ENCODE assay signal across 8 cellular contexts in the genomic region with DNA sequence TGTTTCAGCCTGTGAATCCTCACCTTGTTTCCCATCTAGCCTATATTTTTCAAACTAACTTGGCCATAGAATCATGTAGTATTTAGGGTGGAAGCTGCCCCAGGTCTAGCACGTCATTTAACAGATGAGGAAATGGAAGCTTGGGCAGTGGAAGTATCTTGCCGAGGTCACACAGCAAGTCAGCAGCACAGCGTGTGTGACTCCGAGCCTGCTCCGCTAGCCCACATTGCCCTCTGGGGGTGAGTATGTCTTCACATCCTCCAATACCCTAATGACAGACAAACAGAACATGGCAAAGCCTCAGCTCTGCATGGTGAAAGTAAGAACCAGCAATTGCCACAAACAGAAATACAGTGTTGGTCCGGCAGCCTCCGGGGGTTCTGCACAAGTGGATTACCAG. TPM values are rescaled to one million over a fixed set of nuclear protein-coding genes. Genes with fewer than 3 reads are reported as not detected.
A peak's percentile ranks its signal among the peaks of the same experiment; 100 is the strongest.
DNase-seq lines count a peak whose midpoint lies in the region; ATAC-seq and TF ChIP-seq lines count a peak whose summit lies in the region.

No MANE protein-coding gene starts in this region.

- H3K27me3 ChIP-seq in endodermal cell (ENCODE audit: control insufficient read depth, insufficient read depth, low read length, poor library complexity, severe bottlenecking) (no peaks in the 10 kb centered on the region), osteoblast (ENCODE audit: insufficient read depth, low read length) (peaks cover 61% of the 10 kb centered on the region)

- H3K4me3 ChIP-seq in endodermal cell (ENCODE audit: low read length) (no peak overlapping the region), osteoblast (ENCODE audit: insufficient read depth, low read length) (no peak overlapping the region)

- DNase-seq in HuH-7.5 (ENCODE audit: low spot score) (peak; percentile 33), endodermal cell (peak; percentile 88), osteoblast (ENCODE audit: insufficient read length, low spot score, missing footprints) (no peak), NCI-H774 (lab: John Stamatoyannopoulos, UW) (no peak), G401 (ENCODE audit: low spot score) (no peak)
- DNase-seq in activated CD4-positive, CD25-positive, alpha-beta regulatory T cell (lab: John Stamatoyannopoulos, UW): peak in 3 of 4 experiments; percentile 27 to 31 (median 29)

- H3K4me1 Mint-ChIP-seq in endodermal cell: peaks cover 5% of the 10 kb centered on the region

- H3K9me3 Mint-ChIP-seq in endodermal cell: no peaks in the 10 kb centered on the region

- H3K4me3 Mint-ChIP-seq in endodermal cell: no peak overlapping the region

- 68 to 100% methylated on average over 1 to 7 of the region's 7 CpGs for WGBS in endodermal cell (ENCODE audit: insufficient coverage in 1 of 2, insufficient read length in 1 of 2), 2 experiments

- no peaks in the 10 kb centered on the region for H3K27me3 Mint-ChIP-seq in endodermal cell (ENCODE audit: insufficient read depth)

- no peak overlapping the region for H3K9ac ChIP-seq in endodermal cell (ENCODE audit: extremely low read depth, low read length, poor library complexity, severe bottlenecking)

- ATAC-seq in GM21825 (IDR thresholded peaks at IDR 0.05; ENCODE audit: unreplicated experiment): no peak

- no peak overlapping the region for H3K27ac Mint-ChIP-seq in endodermal cell

- H3K4me2 ChIP-seq in osteoblast (ENCODE audit: insufficient read depth, low read length): no peak overlapping the region

- no peaks in the 10 kb centered on the region for H3K79me2 ChIP-seq in osteoblast (ENCODE audit: insufficient read depth, low read length)

- H3K36me3 ChIP-seq in endodermal cell (ENCODE audit: control insufficient read depth, insufficient read depth, low read length): no peaks in the 10 kb centered on the region
- H3K36me3 ChIP-seq in osteoblast (ENCODE audit: insufficient read depth, low read length): no peaks in the 10 kb centered on the region

- H3K4me1 ChIP-seq in endodermal cell (ENCODE audit: control insufficient read depth, insufficient read depth, low read length) (peaks cover 9% of the 10 kb centered on the region), osteoblast (ENCODE audit: insufficient read depth, low read length) (no peaks in the 10 kb centered on the region)

- H3K9me3 ChIP-seq in endodermal cell (ENCODE audit: control insufficient read depth, low read length) (no peaks in the 10 kb centered on the region), osteoblast (ENCODE audit: low read depth, low read length) (no peaks in the 10 kb centered on the region)

- H3K36me3 Mint-ChIP-seq in endodermal cell (ENCODE audit: low read depth): no peaks in the 10 kb centered on the region

- in situ Hi-C loops in G401 (cut with HindIII; ENCODE audit: low sequenced_read_pairs): no loop called here

- H3K27ac ChIP-seq in endodermal cell (ENCODE audit: low read depth, low read length) (no peak overlapping the region), osteoblast (ENCODE audit: low read depth, low read length) (no peak overlapping the region)

- TF ChIP-seq CTCF in GM12873 (IDR thresholded peaks at IDR 0.05; ENCODE audit: insufficient read depth, low read depth, low read length, missing control alignments) (peak; percentile 79), endodermal cell (conservative IDR thresholded peaks at IDR 0.05) (peak; percentile 80), osteoblast (IDR thresholded peaks at IDR 0.05; ENCODE audit: extremely low read depth, low read depth, low read length) (peak; percentile 29)

- H4K20me1 ChIP-seq in osteoblast (ENCODE audit: insufficient read depth, low read length): no peaks in the 10 kb centered on the region

- H2AFZ ChIP-seq in osteoblast (ENCODE audit: low read length): no peak overlapping the region

RNA-seq across cellular contexts. Expression of a gene that starts 2.2 kb away (rescaled TPM):
- total RNA-seq in endodermal cell: not detected
- not detected for polyA plus RNA-seq in endodermal cell (2013, experiment 1 of 2)
- polyA plus RNA-seq in endodermal cell (2013, experiment 2 of 2): not detected
- not detected in 2 replicates for total RNA-seq in osteoblast
- total RNA-seq in G401 (2014; rRNA removed; shearing (Covaris generic)): 0.20 and 0.31 TPM in 2 replicates

RNA-seq across cellular contexts. Expression of a gene that starts 14.7 kb away (rescaled TPM):
- total RNA-seq in endodermal cell (not detected), osteoblast (not detected in 2 replicates)
- polyA plus RNA-seq in endodermal cell (2013, experiment 1 of 2): not detected
- polyA plus RNA-seq in endodermal cell (2013, experiment 2 of 2): not detected
- not detected in 2 replicates for total RNA-seq in G401 (2014; rRNA removed; shearing (Covaris generic))

RNA-seq across cellular contexts. Expression of a gene that starts 38.5 kb away (rescaled TPM):
- total RNA-seq in endodermal cell: not detected
- not detected for polyA plus RNA-seq in endodermal cell (2013, experiment 1 of 2)
- not detected for polyA plus RNA-seq in endodermal cell (2013, experiment 2 of 2)
- 0.72 and 0.88 TPM in 2 replicates for total RNA-seq in osteoblast
- 0.98 and 3.2 TPM in 2 replicates for total RNA-seq in G401 (2014; rRNA removed; shearing (Covaris generic))

Comparison
In these comparisons a context has a peak if more than half of its experiments do, and no peak if none do; other contexts are left out.
1. CTCF ChIP-seq: peak in every context shown above with its lines; median percentile 80 in endodermal cell; 79 in GM12873; 29 in osteoblast.
2. DNase-seq: peak in HuH-7.5 (single experiment), activated CD4-positive, CD25-positive, alpha-beta regulatory T cell (3 of 4) and endodermal cell (single experiment); none in osteoblast (single experiment), NCI-H774 (single experiment) and G401 (single experiment).